In genomic region chrX:109774136-109774535, GRCh38 we compare ENCODE assay signal across 25 cellular contexts. TPM values are rescaled to one million over a fixed set of nuclear protein-coding genes. Genes with fewer than 3 reads are reported as not detected.
DNase-seq lines count a peak whose midpoint lies in the region; ATAC-seq, FAIRE-seq and TF ChIP-seq lines count a peak whose summit lies in the region.
"Had no signal": no experiment of that assay in that cellular context is flagged by ENCODE, and none has a peak within 500 bp of the region (broad histone marks: within the 10 kb centered on the region; RNA-seq: fewer than 3 reads in every experiment).

No MANE protein-coding gene starts in this region.

- H3K36me3 ChIP-seq in GM23248 (ENCODE audit: low read depth) (no peaks in the 10 kb centered on the region), K562 (ENCODE audit: control insufficient read depth, insufficient read depth, low read length) (no peaks in the 10 kb centered on the region), mesenchymal stem cell (ENCODE audit: control insufficient read depth in 1 of 2, insufficient read depth in 2 of 2, low read depth in 1 of 2, low read length in 2 of 2) (no peaks in the 10 kb centered on the region)
- H3K36me3 ChIP-seq: upper lobe of left lung had no signal

- H2BK5ac ChIP-seq in mesenchymal stem cell (ENCODE audit: low read depth, low read length, poor library complexity, severe bottlenecking), result no peak overlapping the region

- DNase-seq in AG04450 (ENCODE audit: low read depth, low spot score) (no peak), GM23248 (peak; percentile 32), K562 (ENCODE audit: extremely low read depth in 1 of 4, low spot score in 3 of 4) (no peak), mesenchymal stem cell (no peak), GM12892 (ENCODE audit: insufficient read length) (no peak), H54 (ENCODE audit: insufficient read length, low spot score) (no peak)
- no peak for DNase-seq in effector memory CD8-positive, alpha-beta T cell
- DNase-seq: activated CD8-positive, alpha-beta T cell treated with anti-CD3 and anti-CD28 coated beads, Interleukin-2, amount 10 ng/mL, durations not matched to agents 7 days and 5 days; activated gamma-delta T cell treated with Interleukin-2 at 50 U/mL for 16 hours; amniotic stem cell; caudate nucleus; CD4-positive, alpha-beta memory T cell; DMS 273 treated with DMSO at 0.1 percent for 48 hours; Kasumi-1; kidney; NCI-H1048; NCI-H187; NCI-H748 treated with DMSO at 0.1 percent for 48 hours; stimulated activated CD4-positive, alpha-beta T cell treated with anti-CD3 and anti-CD28 coated beads, Interleukin-12 subunit alpha, Interleukin-12 subunit beta, amount 100 ng/mL, for 4 hours; stimulated activated CD4-positive, alpha-beta T cell treated with anti-CD3 and anti-CD28 coated beads, Interleukin-4, amount 100 ng/mL, for 4 hours; upper lobe of left lung had no signal

- no peak overlapping the region for H3K23ac ChIP-seq in mesenchymal stem cell (ENCODE audit: low read length in 2 of 2)

- no peak overlapping the region for H2BK15ac ChIP-seq in mesenchymal stem cell (ENCODE audit: low read depth, poor library complexity, severe bottlenecking)

- intact Hi-C loops in K562 (cut with micrococcal nuclease), result loop anchor here (5.0 kb wide), 1 partner anchor 83 kb away; no protein-coding TSS in a partner anchor

- H3K4me3 Mint-ChIP-seq in effector memory CD8-positive, alpha-beta T cell, result no peak overlapping the region
- H3K4me3 Mint-ChIP-seq: activated CD8-positive, alpha-beta T cell treated with anti-CD3 and anti-CD28 coated beads, Interleukin-2, amount 10 ng/mL, durations not matched to agents 7 days and 5 days; CD4-positive, alpha-beta memory T cell had no signal

- no peak overlapping the region for H3K9ac ChIP-seq in GM23248
- peak overlapping the region in 1 of 2 experiments; percentile 30; a peak in 1 of 4 replicates for H3K9ac ChIP-seq in K562 (ENCODE audit: insufficient read depth in 1 of 2, low read depth in 2 of 2, low read length in 2 of 2)
- H3K9ac ChIP-seq in mesenchymal stem cell (ENCODE audit: low read length), result peak overlapping the region; percentile 80

- no peak overlapping the region for H2AK5ac ChIP-seq in mesenchymal stem cell (ENCODE audit: low read length, severe bottlenecking)

- peak; percentile 68; the same call in 2 of the 3 replicates for ATAC-seq in K562
- no peak for ATAC-seq in HG02623 (IDR thresholded peaks at IDR 0.05; ENCODE audit: unreplicated experiment)
- ATAC-seq in effector memory CD8-positive, alpha-beta T cell (replicated peaks), result no peak
- ATAC-seq: activated CD8-positive, alpha-beta T cell treated with anti-CD3 and anti-CD28 coated beads, Interleukin-2, amount 10 ng/mL, durations not matched to agents 7 days and 5 days had no signal

- H3K9me2 ChIP-seq in GM23248 (ENCODE audit: insufficient read depth), result no peaks in the 10 kb centered on the region

- H2BK12ac ChIP-seq in mesenchymal stem cell (ENCODE audit: low read length in 2 of 2), result no peak overlapping the region

- H3K27ac Mint-ChIP-seq in effector memory CD8-positive, alpha-beta T cell, result no peak overlapping the region
- H3K27ac Mint-ChIP-seq: activated CD8-positive, alpha-beta T cell treated with anti-CD3 and anti-CD28 coated beads, Interleukin-2, amount 10 ng/mL, durations not matched to agents 7 days and 5 days; CD4-positive, alpha-beta memory T cell had no signal

- no peaks in the 10 kb centered on the region for H3K27me3 Mint-ChIP-seq in effector memory CD8-positive, alpha-beta T cell
- H3K27me3 Mint-ChIP-seq: CD4-positive, alpha-beta memory T cell had no signal

- H3K79me1 ChIP-seq in mesenchymal stem cell (replicated peaks; ENCODE audit: low read length, poor library complexity, severe bottlenecking), result no peaks in the 10 kb centered on the region

- no peak overlapping the region for H4K8ac ChIP-seq in mesenchymal stem cell (ENCODE audit: low read length)

- H3K4me1 Mint-ChIP-seq in effector memory CD8-positive, alpha-beta T cell (ENCODE audit: low read depth in 2 of 2), result no peaks in the 10 kb centered on the region
- H3K4me1 Mint-ChIP-seq: CD4-positive, alpha-beta memory T cell had no signal

- H4K91ac ChIP-seq in mesenchymal stem cell (ENCODE audit: low read length), result no peak overlapping the region

- FAIRE-seq in K562 (lab: Jason Lieb, UNC), result no peak
- no peak for FAIRE-seq in GM12892 (lab: Jason Lieb, UNC)
- no peak for FAIRE-seq in H54 (lab: Jason Lieb, UNC)
- FAIRE-seq: endothelial cell of umbilical vein, frontal cortex, G401.6, kidney had no signal

- H4K20me1 ChIP-seq in GM23248 (ENCODE audit: insufficient read depth) (no peaks in the 10 kb centered on the region), K562 (replicated peaks; ENCODE audit: control insufficient read depth, insufficient read depth, low read length) (no peaks in the 10 kb centered on the region)

- no peak overlapping the region for H3K18ac ChIP-seq in mesenchymal stem cell (ENCODE audit: low read depth in 1 of 2, low read length in 2 of 2)

- in situ Hi-C loops in GM23248 (cut with MboI) (no loop called here), K562 (cut with MboI) (no loop called here)

- H3K9me1 ChIP-seq in K562 (ENCODE audit: control insufficient read depth, insufficient read depth, low read length), result peaks cover 2% of the 10 kb centered on the region

- no peak for TF ChIP-seq EP300 in K562 (IDR thresholded peaks at IDR 0.05; ENCODE audit: low read length)

- H2AFZ ChIP-seq in GM23248 (no peak overlapping the region), K562 (ENCODE audit: low read depth, low read length) (peak overlapping the region; percentile 81), mesenchymal stem cell (ENCODE audit: low read depth, low read length) (no peak overlapping the region)

- H3K27me3 ChIP-seq in AG04450 (ENCODE audit: control insufficient read depth, insufficient read depth, low read length), result no peaks in the 10 kb centered on the region
- no peaks in the 10 kb centered on the region for H3K27me3 ChIP-seq in GM23248 (replicated peaks; ENCODE audit: insufficient read depth)
- no peaks in the 10 kb centered on the region for H3K27me3 ChIP-seq in K562 (ENCODE audit: control insufficient read depth in 2 of 2, insufficient read depth in 2 of 2, low read length in 2 of 2)
- peaks cover 0 to 10% of the 10 kb centered on the region in 2 experiments for H3K27me3 ChIP-seq in mesenchymal stem cell (ENCODE audit: control insufficient read depth in 1 of 2, insufficient read depth in 1 of 2, low read length in 2 of 2)
- H3K27me3 ChIP-seq: upper lobe of left lung had no signal

- H2BK120ac ChIP-seq in mesenchymal stem cell (ENCODE audit: low read depth, low read length), result no peak overlapping the region

- TF ChIP-seq POLR2A in K562 (conservative IDR thresholded peaks at IDR 0.05), result no peak
- TF ChIP-seq POLR2A in GM12892 (IDR thresholded peaks at IDR 0.05; ENCODE audit: low read depth, low read length), result no peak
- no peak for TF ChIP-seq POLR2A in H54 (IDR thresholded peaks at IDR 0.05; ENCODE audit: low read depth, low read length)

- no peaks in the 10 kb centered on the region for H3K9me3 ChIP-seq in AG04450 (ENCODE audit: control insufficient read depth, insufficient read depth, low read length)
- no peaks in the 10 kb centered on the region for H3K9me3 ChIP-seq in GM23248 (ENCODE audit: low read depth)
- no peaks in the 10 kb centered on the region for H3K9me3 ChIP-seq in K562 (replicated peaks; ENCODE audit: control insufficient read depth, insufficient read depth, low read depth, low read length)
- peaks cover 15% of the 10 kb centered on the region for H3K9me3 ChIP-seq in mesenchymal stem cell (ENCODE audit: control insufficient read depth, low read length)

- 95 to 100% methylated on average over 1 of the region's 1 CpG for WGBS in GM23248 (ENCODE audit: low coverage in 1 of 2, low lambda C conversion rate in 2 of 2, missing lambda C conversion rate in 2 of 2), 2 experiments
- 100% methylated on average over 1 of the region's 1 CpG for WGBS in K562 (ENCODE audit: insufficient coverage, low coverage, missing lambda C conversion rate)
- WGBS in mesenchymal stem cell, result no CpG with 5 or more reads among the region's 1 CpG

- H3F3A ChIP-seq in GM23248 (ENCODE audit: insufficient read depth), result 0 out of 2 replicates have a peak, but pooled peaks cover 5% of the 10 kb centered on the region

- H3K36me3 Mint-ChIP-seq in effector memory CD8-positive, alpha-beta T cell (ENCODE audit: insufficient read depth), result no peaks in the 10 kb centered on the region
- H3K36me3 Mint-ChIP-seq: CD4-positive, alpha-beta memory T cell had no signal

- BruUV-seq in K562 (replicated peaks; lab: Mats Ljungman, UMichigan), result no TSS peak

- no peak overlapping the region for H3K4ac ChIP-seq in mesenchymal stem cell (ENCODE audit: low read depth in 1 of 2, low read length in 2 of 2)

- peak overlapping the region; percentile 65 for H3K4me2 ChIP-seq in GM23248 (ENCODE audit: unreplicated experiment)
- peak overlapping the region; percentile 31 for H3K4me2 ChIP-seq in K562 (ENCODE audit: insufficient read depth, low read length)
- H3K4me2 ChIP-seq in mesenchymal stem cell (ENCODE audit: low read length, poor library complexity, severe bottlenecking), result no peak overlapping the region

- no peaks in the 10 kb centered on the region for H3K9me3 Mint-ChIP-seq in effector memory CD8-positive, alpha-beta T cell

- H3K14ac ChIP-seq in mesenchymal stem cell (ENCODE audit: low read length in 2 of 2), result no peak overlapping the region

- H3K27ac ChIP-seq in AG04450 (ENCODE audit: low read depth, low read length) (peak overlapping the region; percentile 39), GM23248 (peak overlapping the region; percentile 53), K562 (ENCODE audit: extremely low read depth, low read depth, low read length) (peak overlapping the region; percentile 45), mesenchymal stem cell (ENCODE audit: low read length, poor library complexity, severe bottlenecking) (peak overlapping the region; percentile 14)
- H3K27ac ChIP-seq: upper lobe of left lung had no signal

- H3K4me1 ChIP-seq in GM23248 (ENCODE audit: insufficient read depth) (peaks cover 10% of the 10 kb centered on the region), K562 (replicated peaks in 1 of 2; ENCODE audit: control insufficient read depth in 2 of 2, insufficient read depth in 2 of 2, low read length in 2 of 2) (peaks cover 0 to 25% of the 10 kb centered on the region in 2 experiments; a peak in 4 of 5 replicates), mesenchymal stem cell (ENCODE audit: control insufficient read depth, insufficient read depth, low read depth, low read length) (no peaks in the 10 kb centered on the region)

- TF ChIP-seq RAD21 in K562 (CRISPR knock-in tag; conservative IDR thresholded peaks at IDR 0.05 in 1 of 2, IDR thresholded peaks at IDR 0.05 in 1 of 2), result no peak

- CTCF ChIA-PET in AG04450 (lab: Charles Lee) (no interaction called here), K562 (lab: Yijun Ruan, JAX; ENCODE audit: low intra/inter-chr PET ratio) (no interaction called here)

- H3K79me2 ChIP-seq in GM23248 (ENCODE audit: insufficient read depth) (no peaks in the 10 kb centered on the region), K562 (ENCODE audit: control insufficient read depth, insufficient read depth, low read length) (no peaks in the 10 kb centered on the region)

- POLR2A ChIA-PET in AG04450 (lab: Yijun Ruan, JAX) (interaction anchor here (0.9 to 1.3 kb wide), 3 partner anchors 45 to 57 kb away, joined by 3 to 8 read pairs (median 3); no protein-coding TSS in a partner anchor), K562 (lab: Yijun Ruan, JAX) (interaction anchor here (1.3 kb wide), 1 partner anchor 10 kb away, joined by 3 read pairs; no protein-coding TSS in a partner anchor)

- TF ChIP-seq CTCF in AG04450 (IDR thresholded peaks at IDR 0.05; ENCODE audit: low read depth, low read length) (no peak), K562 (IDR thresholded peaks at IDR 0.05 in 2 of 3, conservative IDR thresholded peaks at IDR 0.05 in 1 of 3; ENCODE audit: insufficient read depth in 2 of 3, low read depth in 1 of 3, low read length in 3 of 3) (no peak)

- H3K4me3 ChIP-seq in AG04450 (ENCODE audit: low read depth, low read length) (no peak overlapping the region), GM23248 (peak overlapping the region; percentile 42), K562 (no peak overlapping the region), mesenchymal stem cell (ENCODE audit: insufficient read depth in 1 of 2, low read depth in 1 of 2, low read length in 2 of 2) (peak overlapping the region in 1 of 2 experiments; percentile 54)
- H3K4me3 ChIP-seq: upper lobe of left lung had no signal

RNA-seq across cellular contexts. Expression of gene ACSL4, which starts 41.1 kb away (rescaled TPM):
- polyA plus RNA-seq in AG04450 (2011; rRNA removed) (124 and 157 TPM in 2 replicates), GM23248 (2016; fragmentation: Nextera tagmentation; extraction: Ambion mirVana) (33.2 and 33.9 TPM in 2 replicates), K562 (2011; rRNA removed) (22.2 and 35.1 TPM in 2 replicates), K562 (2014; fragmentation: Illumina TruSeq; extraction: Trizol) (22.1 and 27.1 TPM in 2 replicates), K562 (2014; fragmentation: Nextera tagmentation; extraction: Ambion mirVana) (10 to 100 TPM in 1 of 2 experiments, 1 to 10 TPM in 1; 9.8 to 12.0 TPM), K562 (2014; rRNA removed) (16.6 and 19.6 TPM in 2 replicates)
- 223 and 230 TPM in 2 replicates for polyA minus RNA-seq in AG04450 (2011; rRNA and poly(A)+ RNA removed)
- total RNA-seq in GM23248 (2014; rRNA removed; shearing (Covaris generic)), result 68.2 and 81.7 TPM in 2 replicates
- total RNA-seq in K562 (2011; cell fraction: chromatin; rRNA removed; ENCODE audit: low replicate concordance), result 30.6 and 90.7 TPM in 2 replicates
- 10.5 and 14.9 TPM in 2 replicates for total RNA-seq in K562 (2011; cell fraction: nucleolus; rRNA removed)
- 29.3 and 45.3 TPM in 2 replicates for total RNA-seq in K562 (2011; cell fraction: nucleoplasm; rRNA removed)
- total RNA-seq in K562 (2014; rRNA removed) (20.1 and 21.5 TPM in 2 replicates), K562 (2014; rRNA removed; fragmentation: Illumina TruSeq; extraction: Trizol) (32.1 and 35.6 TPM in 2 replicates), K562 (2015; rRNA removed; fragmentation: Illumina TruSeq; extraction: Trizol) (25.0 and 25.5 TPM in 2 replicates), K562 (2021) (29.0 and 31.2 TPM in 2 replicates)
- polyA plus RNA-seq in K562 (2011; cell fraction: cytosol; rRNA removed), result 8.4 and 13.2 TPM in 2 replicates
- polyA plus RNA-seq in K562 (2011; cell fraction: nucleus; rRNA removed), result 16.3 and 17.2 TPM in 2 replicates
- polyA plus RNA-seq in K562 (2012), result 15.3 and 26.5 TPM in 2 replicates
- polyA minus RNA-seq in K562 (2011; rRNA and poly(A)+ RNA removed), result 56.4 and 81.0 TPM in 2 replicates
- polyA minus RNA-seq in K562 (2011; cell fraction: cytosol; rRNA and poly(A)+ RNA removed), result 36.9 and 53.8 TPM in 2 replicates
- 21.0 and 30.0 TPM in 2 replicates for polyA minus RNA-seq in K562 (2011; cell fraction: nucleus; rRNA and poly(A)+ RNA removed)
- 93.9 TPM for polyA plus RNA-seq in mesenchymal stem cell (2013, experiment 1 of 2)
- polyA plus RNA-seq in mesenchymal stem cell (2013, experiment 2 of 2), result 102 TPM
- 44.1 TPM for polyA plus RNA-seq in GM12892 (2012; ENCODE audit: missing spikeins)
